14 cellular contexts compared by ENCODE assay signal in the genomic region with DNA sequence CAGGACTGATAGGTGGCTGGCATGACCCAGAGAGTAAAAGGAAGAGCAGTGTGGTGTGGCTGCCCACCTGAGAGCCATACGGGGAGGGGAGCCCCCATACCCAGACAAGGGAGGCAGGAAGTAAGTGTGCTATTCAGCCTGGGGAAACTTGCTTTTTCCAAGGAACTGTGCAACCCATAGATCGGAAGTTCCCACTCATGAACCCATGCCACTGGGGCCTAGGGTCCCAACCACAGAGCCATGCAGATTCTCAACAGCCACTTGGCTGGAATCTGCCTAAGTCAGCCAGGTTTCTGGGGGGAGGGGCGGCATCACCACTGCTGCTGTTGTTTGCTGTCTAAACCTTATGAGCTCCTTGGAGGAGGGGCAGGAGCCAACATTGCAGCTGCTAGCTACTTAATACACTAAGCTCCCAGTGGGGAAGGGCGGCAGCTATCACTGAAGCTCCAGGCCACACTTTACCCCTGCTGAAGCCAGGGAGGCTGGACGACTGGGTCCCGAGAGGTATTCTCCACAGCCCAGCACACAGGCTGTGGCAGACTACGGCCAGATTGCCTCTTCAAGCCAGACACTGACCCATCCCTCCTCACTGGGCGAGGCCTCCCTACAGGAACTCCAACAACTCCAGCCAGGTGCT.
DNase-seq lines count a peak whose midpoint lies in the region; ATAC-seq and TF ChIP-seq lines count a peak whose summit lies in the region.
"Had no signal": no experiment of that assay in that cellular context is flagged by ENCODE, and none has a peak within 500 bp of the region (broad histone marks: within the 10 kb centered on the region; RNA-seq: fewer than 3 reads in every experiment).

No MANE protein-coding gene starts in this region.

- DNase-seq in DMS53 treated with DMSO at 0.1 percent for 48 hours (lab: John Stamatoyannopoulos, UW; ENCODE audit: unreplicated experiment) (peak; percentile 30), NCI-H510A (lab: John Stamatoyannopoulos, UW) (peak; percentile 83), choroid plexus epithelial cell (ENCODE audit: low read depth) (peak; percentile 4), myocyte (ENCODE audit: low read depth) (peak; percentile 89), NCI-H1105 treated with DMSO at 0.1 percent for 48 hours (lab: John Stamatoyannopoulos, UW) (no peak), DMS79 treated with DMSO at 0.1 percent for 48 hours (lab: John Stamatoyannopoulos, UW) (no peak), erythroblast (lab: John Stamatoyannopoulos, UW) (no peak)
- DNase-seq: activated CD8-positive, alpha-beta memory T cell treated with anti-CD3 and anti-CD28 coated beads, Interleukin-2, amount 50 U/mL, for 4 hours; activated naive CD4-positive, alpha-beta T cell treated with Interleukin-2 at 50 U/mL for 16 hours; left ventricle myocardium superior; naive thymus-derived CD8-positive, alpha-beta T cell; NCI-H1930; T-helper 9 cell had no signal

- no peak for TF ChIP-seq POLR2A in erythroblast (IDR thresholded peaks at IDR 0.05; ENCODE audit: low read length)

- TF ChIP-seq CTCF in choroid plexus epithelial cell (conservative IDR thresholded peaks at IDR 0.05; ENCODE audit: low read depth, low read length) = no peak

- no peak for ATAC-seq in GM21619 (IDR thresholded peaks at IDR 0.05; ENCODE audit: unreplicated experiment)
- ATAC-seq: left ventricle myocardium superior; naive thymus-derived CD8-positive, alpha-beta T cell had no signal

- no peak overlapping the region for H3K4me3 ChIP-seq in choroid plexus epithelial cell (ENCODE audit: low read depth, low read length)

Comparison
In these comparisons a context has a peak if more than half of its experiments do, and no peak if none do; other contexts are left out.
1. DNase-seq: peak in DMS53 treated with DMSO at 0.1 percent for 48 hours (single experiment), NCI-H510A (single experiment), choroid plexus epithelial cell (single experiment) and myocyte (single experiment); none in NCI-H1105 treated with DMSO at 0.1 percent for 48 hours (single experiment), DMS79 treated with DMSO at 0.1 percent for 48 hours (single experiment) and erythroblast (0 of 2).